9 cellular contexts compared by ENCODE assay signal in the genomic region with DNA sequence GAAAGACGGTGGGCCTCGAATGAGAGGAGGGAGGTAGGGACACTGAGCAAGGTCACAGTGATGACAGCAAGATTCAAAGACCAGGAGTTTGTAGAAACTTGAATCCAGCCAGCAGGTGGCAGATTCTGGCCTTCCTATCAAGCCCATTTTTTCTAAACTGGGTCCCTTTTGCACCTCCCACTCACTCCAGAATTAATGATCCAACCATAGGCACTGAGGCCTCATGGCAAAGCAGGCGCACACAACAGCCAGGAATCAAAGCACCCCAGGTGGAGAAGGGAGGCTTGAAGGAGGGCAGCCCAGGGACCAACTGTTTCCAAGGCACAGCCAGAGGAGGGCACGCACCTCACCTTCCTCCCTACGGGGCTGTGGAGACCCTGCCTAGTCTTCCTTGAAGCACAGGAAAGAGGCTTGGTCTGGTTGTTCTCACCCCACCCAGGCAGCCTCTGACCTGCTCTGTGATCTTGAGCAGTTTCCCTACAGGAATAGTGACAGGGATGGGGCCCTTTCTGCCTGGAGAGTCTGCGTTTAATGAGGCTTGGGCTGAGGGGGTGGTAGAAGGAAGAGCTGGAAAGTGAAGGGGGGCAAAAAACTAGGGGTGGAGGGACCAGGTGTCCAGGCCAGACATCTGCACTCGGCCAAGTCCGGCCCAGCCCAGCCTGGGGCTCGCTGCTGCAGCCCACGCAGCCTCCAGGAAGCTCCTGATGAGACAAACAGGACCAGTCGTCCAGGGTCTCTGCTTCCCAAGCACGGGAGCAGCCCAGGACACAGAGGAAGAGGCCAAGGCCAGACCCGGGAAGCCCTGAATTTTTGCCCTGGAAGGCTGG.
DNase-seq lines count a peak whose midpoint lies in the region; ATAC-seq and TF ChIP-seq lines count a peak whose summit lies in the region.
"Had no signal": no experiment of that assay in that cellular context is flagged by ENCODE, and none has a peak within 500 bp of the region (broad histone marks: within the 10 kb centered on the region; RNA-seq: fewer than 3 reads in every experiment).

No MANE protein-coding gene starts in this region.

- no peaks in the 10 kb centered on the region for H3K9me3 Mint-ChIP-seq in activated T-helper 2 cell treated with anti-CD3 and anti-CD28 coated beads, Interferon-gamma antibody, Interleukin-2, Interleukin-4, amounts not matched to agents 10 μg/mL and 5 μg/mL and 100 μg/mL, durations not matched to agents 14 hours and 24 hours and 36 hours
- H3K9me3 Mint-ChIP-seq: IgD-negative memory B cell had no signal

- H3K4me3 ChIP-seq in AG10803 (ENCODE audit: low read length) (no peak overlapping the region), choroid plexus epithelial cell (ENCODE audit: low read depth, low read length) (no peak overlapping the region), testis (no peak overlapping the region)

- peak; percentile 83 for ATAC-seq in left lobe of liver
- ATAC-seq in HG02678 (IDR thresholded peaks at IDR 0.05; ENCODE audit: unreplicated experiment) = no peak

- TF ChIP-seq CTCF in AG10803 (conservative IDR thresholded peaks at IDR 0.05; ENCODE audit: low read length) = peak; percentile 60
- TF ChIP-seq CTCF in GM12872 (IDR thresholded peaks at IDR 0.05; ENCODE audit: insufficient read depth, low read depth, low read length) = peak; percentile 59
- TF ChIP-seq CTCF in choroid plexus epithelial cell (conservative IDR thresholded peaks at IDR 0.05; ENCODE audit: low read depth, low read length) = peak; percentile 76
- TF ChIP-seq CTCF in testis (IDR thresholded peaks at IDR 0.05) = peak; percentile 36 to 51 (median 46)

- no peaks in the 10 kb centered on the region for H3K9me3 ChIP-seq in testis

- H3K4me1 Mint-ChIP-seq in activated T-helper 2 cell treated with anti-CD3 and anti-CD28 coated beads, Interferon-gamma antibody, Interleukin-2, Interleukin-4, amounts not matched to agents 10 μg/mL and 5 μg/mL and 100 μg/mL, durations not matched to agents 14 hours and 24 hours and 36 hours (ENCODE audit: low read depth) = peaks cover 3% of the 10 kb centered on the region

- H3K36me3 Mint-ChIP-seq in activated T-helper 2 cell treated with anti-CD3 and anti-CD28 coated beads, Interferon-gamma antibody, Interleukin-2, Interleukin-4, amounts not matched to agents 10 μg/mL and 5 μg/mL and 100 μg/mL, durations not matched to agents 14 hours and 24 hours and 36 hours (ENCODE audit: low read depth) = no peaks in the 10 kb centered on the region

- WGBS in testis, 2 donors = 41 to 45% methylated on average over 12 to 13 of the region's 13 CpGs

- H3K27ac Mint-ChIP-seq in activated T-helper 2 cell treated with anti-CD3 and anti-CD28 coated beads, Interferon-gamma antibody, Interleukin-2, Interleukin-4, amounts not matched to agents 10 μg/mL and 5 μg/mL and 100 μg/mL, durations not matched to agents 14 hours and 24 hours and 36 hours = no peak overlapping the region

- no peak overlapping the region for H3K27ac ChIP-seq in testis

- peaks cover 21% of the 10 kb centered on the region for H3K27me3 Mint-ChIP-seq in activated T-helper 2 cell treated with anti-CD3 and anti-CD28 coated beads, Interferon-gamma antibody, Interleukin-2, Interleukin-4, amounts not matched to agents 10 μg/mL and 5 μg/mL and 100 μg/mL, durations not matched to agents 14 hours and 24 hours and 36 hours (ENCODE audit: low read depth)
- H3K27me3 Mint-ChIP-seq: IgD-negative memory B cell had no signal

- intact Hi-C loops in testis (cut with DNase I; ENCODE audit: low total_unique reads) = no loop called here
- intact Hi-C loops in activated T-helper 2 cell treated with anti-CD3 and anti-CD28 coated beads, Interferon-gamma antibody, Interleukin-2, Interleukin-4, amounts not matched to agents 10 μg/mL and 5 μg/mL and 100 μg/mL, durations not matched to agents 14 hours and 24 hours and 36 hours (cut with micrococcal nuclease) = loop anchor here (1.0 to 5.0 kb wide), 2 partner anchors 97 to 146 kb away; no protein-coding TSS in a partner anchor

- peaks cover 7% of the 10 kb centered on the region for H3K4me1 ChIP-seq in testis

- no peaks in the 10 kb centered on the region for H3K27me3 ChIP-seq in testis

- DNase-seq in AG10803 (ENCODE audit: low read depth) = peak; percentile 44
- peak; percentile 53 for DNase-seq in OCI-M1 (lab: John Stamatoyannopoulos, UW)
- DNase-seq in choroid plexus epithelial cell (ENCODE audit: low read depth) = peak; percentile 73
- DNase-seq in left lobe of liver (ENCODE audit: low spot score) = no peak
- peak; percentile 56 for DNase-seq in testis
- no peak for DNase-seq in activated T-helper 2 cell treated with anti-CD3 and anti-CD28 coated beads, Interferon-gamma antibody, Interleukin-2, Interleukin-4, amounts not matched to agents 10 μg/mL and 5 μg/mL and 100 μg/mL, durations not matched to agents 14 hours and 24 hours and 36 hours (ENCODE audit: low spot score)

- TF ChIP-seq POLR2A in testis (IDR thresholded peaks at IDR 0.05) = no peak

- no peaks in the 10 kb centered on the region for H3K36me3 ChIP-seq in testis (ENCODE audit: low read depth, missing control alignments)

- H3K4me3 Mint-ChIP-seq in activated T-helper 2 cell treated with anti-CD3 and anti-CD28 coated beads, Interferon-gamma antibody, Interleukin-2, Interleukin-4, amounts not matched to agents 10 μg/mL and 5 μg/mL and 100 μg/mL, durations not matched to agents 14 hours and 24 hours and 36 hours (ENCODE audit: low read depth) = no peak overlapping the region
- H3K4me3 Mint-ChIP-seq: IgD-negative memory B cell had no signal

Comparison
In these comparisons a context has a peak if more than half of its experiments do, and no peak if none do; other contexts are left out.
1. DNase-seq: peak in AG10803 (single experiment), OCI-M1 (single experiment), choroid plexus epithelial cell (single experiment) and testis (single experiment); none in left lobe of liver (single experiment) and activated T-helper 2 cell treated with anti-CD3 and anti-CD28 coated beads, Interferon-gamma antibody, Interleukin-2, Interleukin-4, amounts not matched to agents 10 μg/mL and 5 μg/mL and 100 μg/mL, durations not matched to agents 14 hours and 24 hours and 36 hours (single experiment).
2. Peak in every context shown above with its lines, with median percentiles within 50 percentile points of each other: CTCF ChIP-seq.